12 cellular contexts compared by ENCODE assay signal in the genomic region with DNA sequence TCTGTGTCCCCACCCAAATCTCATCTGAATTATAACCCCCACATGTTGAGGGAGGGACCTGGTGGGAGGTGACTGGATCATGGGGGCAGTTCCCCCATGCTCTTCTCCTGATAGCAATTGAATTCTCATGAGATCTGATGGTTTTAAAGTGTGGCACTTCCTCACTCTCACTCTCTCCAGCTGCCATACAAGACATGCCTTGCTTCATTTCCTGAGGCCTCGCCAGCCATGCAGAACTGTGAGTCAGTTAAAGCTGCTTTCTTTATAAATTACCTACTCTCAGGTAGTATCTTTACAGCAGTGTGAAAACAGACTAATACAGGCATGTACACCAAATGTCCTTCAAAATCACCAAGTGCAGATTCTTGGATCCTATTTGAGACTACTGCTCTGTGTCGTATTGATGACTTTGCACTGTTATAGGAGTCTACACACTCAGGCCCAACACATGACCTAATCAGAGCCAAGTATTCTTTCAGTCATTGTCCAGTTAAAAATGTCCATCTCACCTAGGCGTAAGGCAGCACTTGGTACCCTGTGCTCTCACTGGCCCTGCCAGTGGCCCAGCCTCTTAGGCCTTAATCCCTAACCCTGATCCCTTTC. TPM values are rescaled to one million over a fixed set of nuclear protein-coding genes. Genes with fewer than 3 reads are reported as not detected.
DNase-seq lines count a peak whose midpoint lies in the region; ATAC-seq, FAIRE-seq and TF ChIP-seq lines count a peak whose summit lies in the region.
"Had no signal": no experiment of that assay in that cellular context is flagged by ENCODE, and none has a peak within 500 bp of the region (broad histone marks: within the 10 kb centered on the region; RNA-seq: fewer than 3 reads in every experiment).

No MANE protein-coding gene starts in this region.

- no peaks in the 10 kb centered on the region for H4K20me1 ChIP-seq in GM12878 (ENCODE audit: control insufficient read depth, insufficient read depth)

- H3K4me1 ChIP-seq in GM12878 (ENCODE audit: control insufficient read depth, insufficient read depth, low read length): peaks cover 6% of the 10 kb centered on the region; the same call in 1 of the 2 replicates
- H3K4me1 ChIP-seq in adrenal gland (replicated peaks in 1 of 2): no peaks in the 10 kb centered on the region

- H3K36me3 ChIP-seq in GM12878 (ENCODE audit: control insufficient read depth in 2 of 2, insufficient read depth in 2 of 2, low read length in 1 of 2): no peaks in the 10 kb centered on the region
- no peaks in the 10 kb centered on the region for H3K36me3 ChIP-seq in adrenal gland (replicated peaks in 1 of 2)

- no TSS peak for BruUV-seq in GM12878 (replicated peaks; lab: Mats Ljungman, UMichigan)

- no peaks in the 10 kb centered on the region for H3K79me2 ChIP-seq in GM12878 (ENCODE audit: control insufficient read depth, insufficient read depth, low read length)

- no peak for TF ChIP-seq POLR2A in GM12878 (IDR thresholded peaks at IDR 0.05; ENCODE audit: low read depth, low read length)
- no peak for TF ChIP-seq POLR2A in adrenal gland (IDR thresholded peaks at IDR 0.05)

- ATAC-seq in GM19467 (IDR thresholded peaks at IDR 0.05; ENCODE audit: unreplicated experiment): peak; percentile 79
- peak; percentile 91 for ATAC-seq in HG03378 (IDR thresholded peaks at IDR 0.05; ENCODE audit: unreplicated experiment)
- peak; percentile 89 for ATAC-seq in GM12878
- no peak for ATAC-seq in GM21381 (IDR thresholded peaks at IDR 0.05; ENCODE audit: unreplicated experiment)
- ATAC-seq in omental fat pad (ENCODE audit: low FRiP score): no peak
- ATAC-seq: left cardiac atrium had no signal

- H3K9ac ChIP-seq in GM12878 (ENCODE audit: control insufficient read depth, insufficient read depth, low read length): no peak overlapping the region

- no peak for TF ChIP-seq CTCF in GM12878 (IDR thresholded peaks at IDR 0.05 in 2 of 3, conservative IDR thresholded peaks at IDR 0.05 in 1 of 3; ENCODE audit: control insufficient read depth in 2 of 3, extremely low read depth in 1 of 3, insufficient read depth in 1 of 3, low read depth in 3 of 3, low read length in 3 of 3)
- TF ChIP-seq CTCF in adrenal gland (IDR thresholded peaks at IDR 0.05): no peak
- TF ChIP-seq CTCF in omental fat pad (IDR thresholded peaks at IDR 0.05): no peak

- H3K27ac ChIP-seq in GM12878 (ENCODE audit: control insufficient read depth, insufficient read depth) (peak overlapping the region; percentile 30; the same call in 1 of the 2 replicates), adrenal gland (no peak overlapping the region)

- no peak overlapping the region for H3K4me3 ChIP-seq in GM12878
- no peak overlapping the region for H3K4me3 ChIP-seq in adrenal gland

- peak; percentile 79 for FAIRE-seq in GM12878 (lab: Jason Lieb, UNC)

- no peak overlapping the region; the same call in 1 of the 2 replicates for H2AFZ ChIP-seq in GM12878 (ENCODE audit: control insufficient read depth, low read depth, low read length)

- SMC1A ChIA-PET in GM12878 (lab: Charles Lee; ENCODE audit: uncharacterized antibody, unreplicated experiment): interaction anchor here (1.0 to 1.9 kb wide), 5 partner anchors 10 to 67 kb away, joined by 3 to 14 read pairs (median 4); no protein-coding TSS in a partner anchor

- TF ChIP-seq RAD21 in GM12878 (IDR thresholded peaks at IDR 0.05; ENCODE audit: insufficient read depth, low read depth, low read length): no peak

- POLR2A ChIA-PET in GM12878 (lab: Charles Lee): interaction anchor here (0.5 to 0.7 kb wide), 2 partner anchors 14 to 15 kb away, joined by 4 to 7 read pairs; no protein-coding TSS in a partner anchor

- no peak for TF ChIP-seq EP300 in GM12878 (IDR thresholded peaks at IDR 0.05; ENCODE audit: borderline replicate concordance in 1 of 2, control insufficient read depth in 1 of 2, low read depth in 2 of 2, low read length in 2 of 2)

- no peak overlapping the region for H3K4me2 ChIP-seq in GM12878 (ENCODE audit: control insufficient read depth, insufficient read depth)

- H3K9me3 ChIP-seq in GM12878 (replicated peaks; ENCODE audit: control insufficient read depth, insufficient read depth, low read length): no peaks in the 10 kb centered on the region; the same call in 1 of the 3 replicates
- H3K9me3 ChIP-seq in adrenal gland (replicated peaks in 1 of 3): no peaks in the 10 kb centered on the region

- CTCF ChIA-PET in GM12878 (lab: Yijun Ruan, JAX): interaction anchor here (1.6 kb wide), 1 partner anchor 16 kb away, joined by 3 read pairs; no protein-coding TSS in a partner anchor

- in situ Hi-C loops in GM12878 (cut with MboI): no loop called here

- DNase-seq in DMS53 treated with DMSO at 0.1 percent for 48 hours (lab: John Stamatoyannopoulos, UW; ENCODE audit: unreplicated experiment): peak; percentile 35
- no peak for DNase-seq in GM12878 (ENCODE audit: low read depth, low spot score)
- DNase-seq in AG20443 (ENCODE audit: low spot score): no peak
- no peak for DNase-seq in adrenal gland
- DNase-seq in omental fat pad (ENCODE audit: low spot score): no peak
- DNase-seq: amygdala, left cardiac atrium, NCI-H1436, SIG-M5 had no signal

- H3K27me3 ChIP-seq in GM12878 (replicated peaks in 1 of 2; ENCODE audit: control insufficient read depth in 2 of 2, insufficient read depth in 2 of 2, low read length in 1 of 2) (no peaks in the 10 kb centered on the region), adrenal gland (no peaks in the 10 kb centered on the region)

- intact Hi-C loops in GM12878 (cut with micrococcal nuclease; ENCODE audit: unreplicated experiment): no loop called here
- intact Hi-C loops in adrenal gland (cut with DNase I): no loop called here

- RAD21 ChIA-PET in GM12878 (lab: Charles Lee; ENCODE audit: unreplicated experiment): interaction anchor here (0.9 to 1.8 kb wide), 3 partner anchors 16 to 73 kb away, joined by 3 to 7 read pairs (median 4); no protein-coding TSS in a partner anchor

- 49% methylated on average over 3 of the region's 3 CpGs for WGBS in GM12878 (ENCODE audit: insufficient coverage, insufficient replicate concordance, low lambda C conversion rate, missing lambda C conversion rate)
- WGBS in adrenal gland, 4 donors: 88 to 92% (median 90%) methylated on average over 3 of the region's 3 CpGs

TF ChIP-seq in GM12878, 131 proteins besides CTCF, POLR2A, EP300 and RAD21 (continues in another document):
- TF ChIP-seq PAX5 (IDR thresholded peaks at IDR 0.05; ENCODE audit: borderline replicate concordance, low read depth, low read length) (0 out of 2 replicates have a peak, but pooled peaks have one; percentile 44), DPF2 (IDR thresholded peaks at IDR 0.05) (no peak), SP1 (IDR thresholded peaks at IDR 0.05; ENCODE audit: low read depth, low read length) (no peak)
- TF ChIP-seq, protein P1, sequence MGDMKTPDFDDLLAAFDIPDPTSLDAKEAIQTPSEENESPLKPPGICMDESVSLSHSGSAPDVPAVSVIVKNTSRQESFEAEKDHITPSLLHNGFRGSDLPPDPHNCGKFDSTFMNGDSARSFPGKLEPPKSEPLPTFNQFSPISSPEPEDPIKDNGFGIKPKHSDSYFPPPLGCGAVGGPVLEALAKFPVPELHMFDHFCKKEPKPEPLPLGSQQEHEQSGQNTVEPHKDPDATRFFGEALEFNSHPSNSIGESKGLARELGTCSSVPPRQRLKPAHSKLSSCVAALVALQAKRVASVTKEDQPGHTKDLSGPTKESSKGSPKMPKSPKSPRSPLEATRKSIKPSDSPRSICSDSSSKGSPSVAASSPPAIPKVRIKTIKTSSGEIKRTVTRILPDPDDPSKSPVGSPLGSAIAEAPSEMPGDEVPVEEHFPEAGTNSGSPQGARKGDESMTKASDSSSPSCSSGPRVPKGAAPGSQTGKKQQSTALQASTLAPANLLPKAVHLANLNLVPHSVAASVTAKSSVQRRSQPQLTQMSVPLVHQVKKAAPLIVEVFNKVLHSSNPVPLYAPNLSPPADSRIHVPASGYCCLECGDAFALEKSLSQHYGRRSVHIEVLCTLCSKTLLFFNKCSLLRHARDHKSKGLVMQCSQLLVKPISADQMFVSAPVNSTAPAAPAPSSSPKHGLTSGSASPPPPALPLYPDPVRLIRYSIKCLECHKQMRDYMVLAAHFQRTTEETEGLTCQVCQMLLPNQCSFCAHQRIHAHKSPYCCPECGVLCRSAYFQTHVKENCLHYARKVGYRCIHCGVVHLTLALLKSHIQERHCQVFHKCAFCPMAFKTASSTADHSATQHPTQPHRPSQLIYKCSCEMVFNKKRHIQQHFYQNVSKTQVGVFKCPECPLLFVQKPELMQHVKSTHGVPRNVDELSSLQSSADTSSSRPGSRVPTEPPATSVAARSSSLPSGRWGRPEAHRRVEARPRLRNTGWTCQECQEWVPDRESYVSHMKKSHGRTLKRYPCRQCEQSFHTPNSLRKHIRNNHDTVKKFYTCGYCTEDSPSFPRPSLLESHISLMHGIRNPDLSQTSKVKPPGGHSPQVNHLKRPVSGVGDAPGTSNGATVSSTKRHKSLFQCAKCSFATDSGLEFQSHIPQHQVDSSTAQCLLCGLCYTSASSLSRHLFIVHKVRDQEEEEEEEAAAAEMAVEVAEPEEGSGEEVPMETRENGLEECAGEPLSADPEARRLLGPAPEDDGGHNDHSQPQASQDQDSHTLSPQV (IDR thresholded peaks at IDR 0.05): no peak

RNA-seq across cellular contexts. Expression of a gene that starts 52.8 kb away (rescaled TPM):
- total RNA-seq in GM12878 (2013; cell fraction: nucleolus; rRNA removed): 88.0 and 95.1 TPM in 2 replicates
- 1.6 and 2.1 TPM in 2 replicates for total RNA-seq in GM12878 (2014; rRNA removed)
- 2.1 and 2.7 TPM in 2 replicates for total RNA-seq in GM12878 (2014; rRNA removed; fragmentation: Illumina TruSeq; extraction: Trizol)
- 2.2 and 2.4 TPM in 2 replicates for total RNA-seq in GM12878 (2021)
- 6.3 TPM for polyA plus RNA-seq in GM12878 (2011; ENCODE audit: low read depth)
- polyA plus RNA-seq in GM12878 (2011; rRNA removed): 43.3 and 58.0 TPM in 2 replicates
- polyA plus RNA-seq in GM12878 (2011; cell fraction: cytosol; rRNA removed): 25.8 and 30.4 TPM in 2 replicates
- 23.1 and 29.5 TPM in 2 replicates for polyA plus RNA-seq in GM12878 (2011; cell fraction: nucleus; rRNA removed)
- 2.6 and 4.9 TPM in 2 replicates for polyA plus RNA-seq in GM12878 (2012)
- 2.4 and 3.8 TPM in 2 replicates for polyA plus RNA-seq in GM12878 (2014; fragmentation: Illumina TruSeq; extraction: Trizol)
- 1 to 10 TPM; 3.6 to 3.7 TPM for polyA plus RNA-seq in GM12878 (2014; fragmentation: Nextera tagmentation; extraction: Ambion mirVana)
- polyA plus RNA-seq in GM12878 (2014; rRNA removed): 1.4 and 1.8 TPM in 2 replicates
- polyA plus RNA-seq in GM12878 (2016; fragmentation: Nextera tagmentation; extraction: Ambion mirVana): 1 to 10 TPM in 1 of 2 experiments, under 1 TPM in 1; 0.74 to 1.7 TPM
- 38.6 and 38.8 TPM in 2 replicates for polyA minus RNA-seq in GM12878 (2011; rRNA and poly(A)+ RNA removed)
- polyA minus RNA-seq in GM12878 (2011; cell fraction: cytosol; rRNA and poly(A)+ RNA removed): 14.5 and 17.2 TPM in 2 replicates
- polyA minus RNA-seq in GM12878 (2011; cell fraction: nucleus; rRNA and poly(A)+ RNA removed): 27.8 and 36.4 TPM in 2 replicates
- 10 to 100 TPM; 11.4 to 33.8 (median 19.0) TPM for total RNA-seq in adrenal gland
- polyA plus RNA-seq in adrenal gland: 10 to 100 TPM in 1 of 3 donors, 1 to 10 TPM in 2; 5.9 to 17.2 (median 9.7) TPM
- total RNA-seq in omental fat pad: 10 to 100 TPM in 3 of 4 donors, 1 to 10 TPM in 1; 9.2 to 20.8 (median 15.0) TPM

Comparison
In these comparisons a context has a peak if more than half of its experiments do, and no peak if none do; other contexts are left out.
1. ATAC-seq: peak in GM19467 (single experiment), HG03378 (single experiment) and GM12878 (single experiment); none in GM21381 (single experiment) and omental fat pad (single experiment).